8 cellular contexts compared by ENCODE assay signal in genomic region chr7:112788778-112789343, GRCh38. TPM values are rescaled to one million over a fixed set of nuclear protein-coding genes. Genes with fewer than 3 reads are reported as not detected.
DNase-seq lines count a peak whose midpoint lies in the region; ATAC-seq and TF ChIP-seq lines count a peak whose summit lies in the region.

No MANE protein-coding gene starts in this region.

- H3K4me3 ChIP-seq in GM12864 (ENCODE audit: low read depth, low read length) = peak overlapping the region; percentile 88
- H3K4me3 ChIP-seq in Peyer's patch = peak overlapping the region in 3 of 4 donors; percentile 68 to 81 (median 79)
- H3K4me3 ChIP-seq in esophagus (ENCODE audit: low read depth in 1 of 2, low read length in 2 of 2) = peak overlapping the region in 1 of 2 donors; percentile 77
- peak overlapping the region; percentile 79 for H3K4me3 ChIP-seq in retinal pigment epithelial cell (ENCODE audit: low read length)

- H3K9me3 ChIP-seq in Peyer's patch (no peaks in the 10 kb centered on the region), esophagus (ENCODE audit: control insufficient read depth in 2 of 2, insufficient read depth in 1 of 2, low read depth in 1 of 2, low read length in 1 of 2) (no peaks in the 10 kb centered on the region)

- H3K27ac ChIP-seq in Peyer's patch (peak overlapping the region in 2 of 4 donors; percentile 85 to 87), esophagus (ENCODE audit: low read depth in 2 of 2, low read length in 1 of 2) (peak overlapping the region; percentile 20 to 44)

- DNase-seq in GM12864 (ENCODE audit: low read depth) (no peak), Peyer's patch (peak in 1 of 3 donors; percentile 33), retinal pigment epithelial cell (ENCODE audit: low read depth) (no peak)

- H3K27me3 ChIP-seq in Peyer's patch (no peaks in the 10 kb centered on the region), esophagus (ENCODE audit: control insufficient read depth in 1 of 2, insufficient read depth in 2 of 2, low read length in 2 of 2) (no peaks in the 10 kb centered on the region)

- ATAC-seq in GM21528 (IDR thresholded peaks at IDR 0.05; ENCODE audit: low FRiP score, unreplicated experiment) (no peak), GM21723 (IDR thresholded peaks at IDR 0.05; ENCODE audit: unreplicated experiment) (no peak), GM21529 (IDR thresholded peaks at IDR 0.05; ENCODE audit: unreplicated experiment) (no peak), GM19452 (IDR thresholded peaks at IDR 0.05; ENCODE audit: unreplicated experiment) (no peak)

- TF ChIP-seq CTCF in GM12864 (IDR thresholded peaks at IDR 0.05; ENCODE audit: low read depth, low read length, missing control alignments) = no peak
- TF ChIP-seq CTCF in Peyer's patch (IDR thresholded peaks at IDR 0.05) = no peak
- TF ChIP-seq CTCF in retinal pigment epithelial cell (conservative IDR thresholded peaks at IDR 0.05; ENCODE audit: low read depth, low read length) = no peak

- no peak for TF ChIP-seq POLR2A in Peyer's patch (IDR thresholded peaks at IDR 0.05)

- H3K4me1 ChIP-seq in Peyer's patch = peaks cover 0 to 15% (median 6%) of the 10 kb centered on the region in 4 donors
- H3K4me1 ChIP-seq in esophagus (ENCODE audit: control insufficient read depth in 2 of 2, insufficient read depth in 2 of 2, low read length in 1 of 2) = no peaks in the 10 kb centered on the region

- WGBS in esophagus, 2 donors = 49 to 59% methylated on average over 3 of the region's 3 CpGs

- H3K36me3 ChIP-seq in Peyer's patch = peaks cover 0 to 9% (median 0%) of the 10 kb centered on the region in 3 donors
- no peaks in the 10 kb centered on the region for H3K36me3 ChIP-seq in esophagus (ENCODE audit: control insufficient read depth in 2 of 2, insufficient read depth in 2 of 2, low read length in 1 of 2)

RNA-seq across cellular contexts. Expression of gene TMEM168, which starts 1.3 kb away (rescaled TPM):
- total RNA-seq in Peyer's patch = 10 to 100 TPM; 12.4 to 35.3 (median 30.1) TPM
- 10 to 100 TPM in 1 of 2 donors, 1 to 10 TPM in 1; 5.2 to 10.7 TPM for polyA plus RNA-seq in esophagus
